19 cellular contexts compared by ENCODE assay signal in genomic region chr15:68017221-68017620, GRCh38.
"Had no signal": no experiment of that assay in that cellular context is flagged by ENCODE, and none has a peak within 500 bp of the region (broad histone marks: within the 10 kb centered on the region; RNA-seq: fewer than 3 reads in every experiment).

No MANE protein-coding gene starts in this region.

- DNase-seq: activated CD4-positive, alpha-beta T cell treated with anti-CD3 and anti-CD28 coated beads for 4 hours; activated CD8-positive, alpha-beta memory T cell treated with anti-CD3 and anti-CD28 coated beads, Interleukin-2, amount 50 U/mL, for 48 hours; activated naive CD8-positive, alpha-beta T cell treated with anti-CD3 and anti-CD28 coated beads, Interleukin-2, amount 10 ng/mL, durations not matched to agents 7 days and 5 days; activated T-cell treated with anti-CD3 and anti-CD28 coated beads, Interleukin-2, amount 50 U/mL, for 72 hours; anterior cingulate cortex; cerebellar nuclear complex; effector memory CD8-positive, alpha-beta T cell; gastrocnemius medialis; heart left ventricle; left lung; natural killer cell; posterior cingulate gyrus; stimulated activated CD4-positive, alpha-beta T cell treated with anti-CD3 and anti-CD28 coated beads, Interleukin-1b, Interleukin-23, amount 100 ng/mL, for 48 hours; stomach; uterus had no signal

- H3K27ac ChIP-seq: breast epithelium, gastrocnemius medialis, heart left ventricle, left lung, neutrophil, stomach, thoracic aorta, uterus had no signal

- H3K9me3 ChIP-seq: breast epithelium, gastrocnemius medialis, heart left ventricle, left lung, neutrophil, stomach, thoracic aorta, uterus had no signal

- H3K4me1 ChIP-seq: breast epithelium, uterus had no signal

- H3K27me3 ChIP-seq: breast epithelium, gastrocnemius medialis, heart left ventricle, left lung, neutrophil, stomach, uterus had no signal

- H3K4me3 ChIP-seq: breast epithelium, gastrocnemius medialis, heart left ventricle, left lung, stomach, thoracic aorta, uterus had no signal

- ATAC-seq: activated T-cell treated with anti-CD3 and anti-CD28 coated beads, Interleukin-2, amount 50 U/mL, for 72 hours; effector memory CD8-positive, alpha-beta T cell; heart left ventricle; left lung; natural killer cell; sciatic nerve had no signal

- H3K36me3 ChIP-seq: breast epithelium, gastrocnemius medialis, heart left ventricle, left lung, neutrophil, stomach, thoracic aorta, uterus had no signal
